In genomic region chr12:56928262-56928661, GRCh38 we compare ENCODE assay signal across 16 cellular contexts. TPM values are rescaled to one million over a fixed set of nuclear protein-coding genes. Genes with fewer than 3 reads are reported as not detected.
"Had no signal": no experiment of that assay in that cellular context is flagged by ENCODE, and none has a peak within 500 bp of the region (broad histone marks: within the 10 kb centered on the region; RNA-seq: fewer than 3 reads in every experiment).

No MANE protein-coding gene starts in this region.

- DNase-seq: activated CD4-positive, alpha-beta T cell treated with anti-CD3 and anti-CD28 coated beads, Interleukin-2, amount 50 U/mL, for 1 hour; activated naive CD4-positive, alpha-beta T cell treated with anti-CD3 and anti-CD28 coated beads, Interleukin-2, amount 50 U/mL, for 16 hours; lower lobe of right lung; naive thymus-derived CD8-positive, alpha-beta T cell; occipital lobe; psoas muscle; right lobe of liver; T-helper 2 cell; tibial artery; uterus had no signal

- H3K4me3 Mint-ChIP-seq: naive thymus-derived CD8-positive, alpha-beta T cell; stimulated activated effector memory CD8-positive, alpha-beta T cell treated with anti-CD3 and anti-CD28 coated beads, Interleukin-12 subunit alpha, Interleukin-12 subunit beta, amount 100 ng/mL, for 72 hours had no signal

- H3K9me3 Mint-ChIP-seq: naive thymus-derived CD8-positive, alpha-beta T cell; stimulated activated effector memory CD8-positive, alpha-beta T cell treated with anti-CD3 and anti-CD28 coated beads, Interleukin-12 subunit alpha, Interleukin-12 subunit beta, amount 100 ng/mL, for 72 hours had no signal

- H3K36me3 Mint-ChIP-seq: naive thymus-derived CD8-positive, alpha-beta T cell; stimulated activated effector memory CD8-positive, alpha-beta T cell treated with anti-CD3 and anti-CD28 coated beads, Interleukin-12 subunit alpha, Interleukin-12 subunit beta, amount 100 ng/mL, for 72 hours had no signal

- H3K4me1 Mint-ChIP-seq: stimulated activated effector memory CD8-positive, alpha-beta T cell treated with anti-CD3 and anti-CD28 coated beads, Interleukin-12 subunit alpha, Interleukin-12 subunit beta, amount 100 ng/mL, for 72 hours had no signal

RNA-seq across cellular contexts. Expression of gene SDR9C7, which starts 5.9 kb away (rescaled TPM):
- total RNA-seq: breast epithelium; endothelial cell of umbilical vein; hepatocyte; kidney epithelial cell; lower lobe of right lung; mononuclear cell; naive thymus-derived CD8-positive, alpha-beta T cell; right lobe of liver had no signal

RNA-seq across cellular contexts. Expression of gene RDH16, which starts 29.1 kb away (rescaled TPM):
- total RNA-seq: kidney epithelial cell had no signal
